9 cellular contexts compared by ENCODE assay signal in the genomic region with DNA sequence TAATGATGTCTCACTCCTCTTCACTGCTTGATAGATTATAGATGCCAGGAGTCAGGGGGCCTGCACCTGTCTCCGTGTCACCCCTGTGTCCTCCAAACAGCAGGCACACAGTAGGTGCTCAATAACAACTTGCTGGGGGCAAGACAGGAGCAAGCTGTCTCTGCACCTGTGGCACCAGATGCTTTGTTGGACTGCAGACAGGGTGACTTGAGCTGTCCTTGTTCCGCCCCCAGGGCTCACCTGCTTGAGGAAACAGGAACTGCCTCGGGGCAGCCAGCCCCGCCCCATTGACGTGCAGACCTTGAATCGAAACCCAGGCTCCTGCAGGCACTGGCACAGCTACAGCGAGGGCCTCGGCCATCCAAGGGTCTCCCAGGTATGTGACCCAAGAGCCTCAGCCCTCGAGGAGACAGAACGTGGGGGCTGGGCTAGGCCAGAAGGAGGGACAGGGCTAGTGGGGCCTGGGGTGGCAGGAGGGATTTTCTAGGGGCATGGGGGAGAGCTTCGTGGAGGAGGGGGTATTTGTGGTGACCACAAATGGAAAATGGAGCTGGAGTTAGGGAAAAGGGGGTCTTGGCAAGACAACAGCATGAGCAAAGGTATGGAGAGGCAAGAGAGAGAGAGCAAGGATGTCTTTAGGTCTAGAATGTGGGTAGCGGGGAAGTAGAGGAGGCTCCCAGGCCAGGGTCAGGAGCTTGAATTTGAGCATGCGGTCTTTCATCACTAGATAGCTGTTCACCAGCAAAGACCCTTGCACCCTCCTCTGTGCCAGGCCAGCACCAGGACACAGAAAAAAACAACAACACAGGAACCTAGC. TPM values are rescaled to one million over a fixed set of nuclear protein-coding genes. Genes with fewer than 3 reads are reported as not detected.
DNase-seq lines count a peak whose midpoint lies in the region; ATAC-seq and TF ChIP-seq lines count a peak whose summit lies in the region.
"Had no signal": no experiment of that assay in that cellular context is flagged by ENCODE, and none has a peak within 500 bp of the region (broad histone marks: within the 10 kb centered on the region; RNA-seq: fewer than 3 reads in every experiment).

A gene with protein sequence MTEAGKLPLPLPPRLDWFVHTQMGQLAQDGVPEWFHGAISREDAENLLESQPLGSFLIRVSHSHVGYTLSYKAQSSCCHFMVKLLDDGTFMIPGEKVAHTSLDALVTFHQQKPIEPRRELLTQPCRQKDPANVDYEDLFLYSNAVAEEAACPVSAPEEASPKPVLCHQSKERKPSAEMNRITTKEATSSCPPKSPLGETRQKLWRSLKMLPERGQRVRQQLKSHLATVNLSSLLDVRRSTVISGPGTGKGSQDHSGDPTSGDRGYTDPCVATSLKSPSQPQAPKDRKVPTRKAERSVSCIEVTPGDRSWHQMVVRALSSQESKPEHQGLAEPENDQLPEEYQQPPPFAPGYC (plus strand): TSS at position 287 of the 817 bp plus-strand sequence. CDS start 5,066 bp downstream, outside the sequence.

- ATAC-seq in GM21528 (IDR thresholded peaks at IDR 0.05; ENCODE audit: low FRiP score, unreplicated experiment) = peak; percentile 50
- ATAC-seq in foreskin keratinocyte = peak; percentile 87
- ATAC-seq in omental fat pad (ENCODE audit: low FRiP score) = no peak

- peak; percentile 81 for DNase-seq in DMS79 (lab: John Stamatoyannopoulos, UW)
- DNase-seq in NB4 (ENCODE audit: low read depth) = peak; percentile 93
- DNase-seq in activated CD4-positive, alpha-beta T cell treated with anti-CD3 and anti-CD28 coated beads, Interleukin-2, amount 50 U/mL, for 4 hours = peak; percentile 77 to 78
- DNase-seq in foreskin keratinocyte = peak; percentile 69 to 82
- DNase-seq in stimulated activated CD4-positive, alpha-beta T cell treated with anti-CD3 and anti-CD28 coated beads, Interleukin-2, amount 100 ng/mL, for 4 hours (ENCODE audit: low read depth) = peak; percentile 81
- no peak for DNase-seq in omental fat pad (ENCODE audit: low spot score)
- no peak for DNase-seq in SK-N-DZ (ENCODE audit: low spot score)

- peak; percentile 79 for TF ChIP-seq POLR2A in NB4 (IDR thresholded peaks at IDR 0.05; ENCODE audit: extremely low read depth, insufficient read length)

- peaks cover 16% of the 10 kb centered on the region for H3K4me1 ChIP-seq in foreskin keratinocyte

- no peaks in the 10 kb centered on the region for H3K27me3 ChIP-seq in foreskin keratinocyte

- peak within 1 kb of the TSS; percentile 96 for H3K27ac ChIP-seq in foreskin keratinocyte

- H3K4me3 ChIP-seq in NB4 (ENCODE audit: low read depth, low read length) = peak within 1 kb of the TSS; percentile 98

- TF ChIP-seq CTCF in NB4 (IDR thresholded peaks at IDR 0.05; ENCODE audit: low read depth, low read length) = no peak
- no peak for TF ChIP-seq CTCF in foreskin keratinocyte (conservative IDR thresholded peaks at IDR 0.05)
- TF ChIP-seq CTCF in omental fat pad (IDR thresholded peaks at IDR 0.05) = no peak

RNA-seq across cellular contexts. Expression of the gene that starts here (rescaled TPM):
- total RNA-seq in foreskin keratinocyte (3.1 and 3.2 TPM in 2 replicates), omental fat pad (1 to 10 TPM; 1.0 to 5.8 (median 1.6) TPM)
- polyA plus RNA-seq in foreskin keratinocyte = 3.2 and 3.6 TPM in 2 replicates
- not detected in 2 replicates for polyA plus RNA-seq in SK-N-DZ (2014; cell fraction: cytosol; rRNA removed)
- not detected in 2 replicates for polyA plus RNA-seq in SK-N-DZ (2014; cell fraction: nucleus; rRNA removed)
- polyA plus RNA-seq: neural cell had no signal

Comparison
In these comparisons a context has a peak if more than half of its experiments do, and no peak if none do; other contexts are left out.
1. DNase-seq: peak in DMS79 (single experiment), NB4 (single experiment), activated CD4-positive, alpha-beta T cell treated with anti-CD3 and anti-CD28 coated beads, Interleukin-2, amount 50 U/mL, for 4 hours (2 of 2), foreskin keratinocyte (2 of 2) and stimulated activated CD4-positive, alpha-beta T cell treated with anti-CD3 and anti-CD28 coated beads, Interleukin-2, amount 100 ng/mL, for 4 hours (single experiment); none in omental fat pad (single experiment) and SK-N-DZ (single experiment).